ENCODE assay signal across 10 cellular contexts in genomic region chr3:78919021-78919755, GRCh38.
A peak's percentile ranks its signal among the peaks of the same experiment; 100 is the strongest.
DNase-seq lines count a peak whose midpoint lies in the region; ATAC-seq and TF ChIP-seq lines count a peak whose summit lies in the region.
"Had no signal": no experiment of that assay in that cellular context is flagged by ENCODE, and none has a peak within 500 bp of the region (broad histone marks: within the 10 kb centered on the region; RNA-seq: fewer than 3 reads in every experiment).

No MANE protein-coding gene starts in this region.

- DNase-seq in MCF 10A (ENCODE audit: unreplicated experiment) (peak; percentile 83), breast epithelium (ENCODE audit: low spot score in 2 of 2) (no peak), HuH-7 (ENCODE audit: low spot score) (peak; percentile 19), GOT3 (lab: John Stamatoyannopoulos, UW) (no peak), SIG-M5 treated with dmso at 0.1 percent for 504 hours (lab: John Stamatoyannopoulos, UW; ENCODE audit: unreplicated experiment) (no peak), NCI-H2171 treated with DMSO at 0.1 percent for 48 hours (lab: John Stamatoyannopoulos, UW) (no peak), NCI-H1930 (lab: John Stamatoyannopoulos, UW) (no peak)
- DNase-seq: CD8-positive, alpha-beta memory T cell had no signal

- TF ChIP-seq POLR2A in breast epithelium (IDR thresholded peaks at IDR 0.05) = no peak

- no peak overlapping the region for H3K4me3 ChIP-seq in breast epithelium
- H3K4me3 ChIP-seq: skin epidermis had no signal

- CTCF ChIA-PET in MCF 10A (lab: Yijun Ruan, JAX) = interaction anchor here (0.7 to 1.5 kb wide), 3 partner anchors 9 to 127 kb away, joined by 3 to 4 read pairs (median 3); no protein-coding TSS in a partner anchor

- TF ChIP-seq CTCF in MCF 10A (IDR thresholded peaks at IDR 0.05; ENCODE audit: unreplicated experiment) (no peak), breast epithelium (IDR thresholded peaks at IDR 0.05) (no peak)

- ATAC-seq in esophagus mucosa = peak; percentile 99

- peaks cover 7% of the 10 kb centered on the region for H3K36me3 Mint-ChIP-seq in MCF 10A (ENCODE audit: insufficient read depth, unreplicated experiment)
- H3K36me3 Mint-ChIP-seq: CD8-positive, alpha-beta memory T cell had no signal

- peaks cover 2% of the 10 kb centered on the region for H3K36me3 ChIP-seq in breast epithelium

- H3K27me3 ChIP-seq in breast epithelium = no peaks in the 10 kb centered on the region

- no peak overlapping the region for H3K4me3 Mint-ChIP-seq in MCF 10A (ENCODE audit: unreplicated experiment)
- H3K4me3 Mint-ChIP-seq: CD8-positive, alpha-beta memory T cell had no signal

- no peak overlapping the region for H3K27ac ChIP-seq in breast epithelium

- POLR2A ChIA-PET in MCF 10A (lab: Yijun Ruan, JAX) = interaction anchor here (0.6 to 1.8 kb wide), 6 partner anchors 12 to 125 kb away, joined by 3 to 4 read pairs (median 4); no protein-coding TSS in a partner anchor

- no peaks in the 10 kb centered on the region for H3K4me1 ChIP-seq in breast epithelium

- H3K9me3 ChIP-seq in breast epithelium = no peaks in the 10 kb centered on the region

- H3K9me3 Mint-ChIP-seq in MCF 10A (ENCODE audit: unreplicated experiment) = no peaks in the 10 kb centered on the region

- intact Hi-C loops in MCF 10A (cut with micrococcal nuclease) = no loop called here
- intact Hi-C loops in breast epithelium (cut with DNase I; ENCODE audit: low total_unique reads) = no loop called here

- peaks cover 11% of the 10 kb centered on the region for H3K4me1 Mint-ChIP-seq in MCF 10A (ENCODE audit: insufficient read depth, unreplicated experiment)
- H3K4me1 Mint-ChIP-seq: CD8-positive, alpha-beta memory T cell had no signal

- H3K27me3 Mint-ChIP-seq in MCF 10A (ENCODE audit: insufficient read depth, unreplicated experiment) = no peaks in the 10 kb centered on the region
- H3K27me3 Mint-ChIP-seq: CD8-positive, alpha-beta memory T cell had no signal

- peak overlapping the region; percentile 95 for H3K27ac Mint-ChIP-seq in MCF 10A (ENCODE audit: low read depth, unreplicated experiment)
- H3K27ac Mint-ChIP-seq: CD8-positive, alpha-beta memory T cell had no signal

- BruUV-seq in MCF 10A (replicated peaks; lab: Mats Ljungman, UMichigan) = TSS peak; percentile 96

Comparison
In these comparisons a context has a peak if more than half of its experiments do, and no peak if none do; other contexts are left out.
1. DNase-seq: peak in MCF 10A (single experiment) and HuH-7 (single experiment); none in breast epithelium (0 of 2), GOT3 (single experiment), SIG-M5 treated with dmso at 0.1 percent for 504 hours (single experiment), NCI-H2171 treated with DMSO at 0.1 percent for 48 hours (single experiment) and NCI-H1930 (0 of 2).